In genomic region chr10:75355706-75356105, GRCh38 we compare ENCODE assay signal across 21 cellular contexts. TPM values are rescaled to one million over a fixed set of nuclear protein-coding genes. Genes with fewer than 3 reads are reported as not detected.
DNase-seq lines count a peak whose midpoint lies in the region; ATAC-seq, FAIRE-seq and TF ChIP-seq lines count a peak whose summit lies in the region.
"Had no signal": no experiment of that assay in that cellular context is flagged by ENCODE, and none has a peak within 500 bp of the region (broad histone marks: within the 10 kb centered on the region; RNA-seq: fewer than 3 reads in every experiment).

No MANE protein-coding gene starts in this region.

- no peak overlapping the region for H3K4me3 ChIP-seq in fibroblast of mammary gland (ENCODE audit: control insufficient read depth, low read depth, low read length)
- H3K4me3 ChIP-seq: A549; BLaER1 treated with 17β-estradiol and CSF1 and Interleukin-3, amounts not matched to agents 10 nM and 100 nM; MG63; Peyer's patch; SK-N-MC had no signal

- no peak overlapping the region for H3K27ac Mint-ChIP-seq in activated T-helper 2 cell treated with anti-CD3 and anti-CD28 coated beads, Interferon-gamma antibody, Interleukin-2, Interleukin-4, amounts not matched to agents 10 μg/mL and 5 μg/mL and 100 μg/mL, durations not matched to agents 14 hours and 24 hours and 36 hours
- no peak overlapping the region for H3K27ac Mint-ChIP-seq in natural killer cell
- H3K27ac Mint-ChIP-seq: CD8-positive, alpha-beta memory T cell; HFFc6 had no signal

- no peak for TF ChIP-seq CTCF in fibroblast of mammary gland (conservative IDR thresholded peaks at IDR 0.05; ENCODE audit: control insufficient read depth, insufficient read depth, low read depth, low read length)
- no peak for TF ChIP-seq CTCF in natural killer cell (IDR thresholded peaks at IDR 0.05)

- FAIRE-seq in RCC 7860 (lab: Jason Lieb, UNC), result no peak
- FAIRE-seq: A549 had no signal

- H3K27me3 Mint-ChIP-seq in activated T-helper 2 cell treated with anti-CD3 and anti-CD28 coated beads, Interferon-gamma antibody, Interleukin-2, Interleukin-4, amounts not matched to agents 10 μg/mL and 5 μg/mL and 100 μg/mL, durations not matched to agents 14 hours and 24 hours and 36 hours (ENCODE audit: low read depth), result no peaks in the 10 kb centered on the region
- H3K27me3 Mint-ChIP-seq in natural killer cell (ENCODE audit: low read depth in 2 of 2), result peaks cover 11 to 15% of the 10 kb centered on the region in 2 donors

- DNase-seq in ELR (ENCODE audit: low read depth), result peak; percentile 21
- peak; percentile 9 for DNase-seq in RCC 7860 (ENCODE audit: low spot score)
- DNase-seq in fibroblast of mammary gland (ENCODE audit: low read depth), result peak; percentile 34
- peak; percentile 46 for DNase-seq in myocyte (ENCODE audit: low read depth)
- no peak for DNase-seq in activated T-helper 2 cell treated with anti-CD3 and anti-CD28 coated beads, Interferon-gamma antibody, Interleukin-2, Interleukin-4, amounts not matched to agents 10 μg/mL and 5 μg/mL and 100 μg/mL, durations not matched to agents 14 hours and 24 hours and 36 hours (ENCODE audit: low spot score)
- DNase-seq in NOMO-1 treated with dmso at 0.1 percent for 144 hours (lab: John Stamatoyannopoulos, UW; ENCODE audit: unreplicated experiment), result no peak
- DNase-seq in natural killer cell, result no peak
- DNase-seq: CD8-positive, alpha-beta memory T cell; DMS53; HFFc6; MG63; NCI-H1048; NCI-H1436; NCI-H2029; NCI-H446 treated with DMSO at 0.1 percent for 48 hours; Right ventricle myocardium superior had no signal

- intact Hi-C loops in activated T-helper 2 cell treated with anti-CD3 and anti-CD28 coated beads, Interferon-gamma antibody, Interleukin-2, Interleukin-4, amounts not matched to agents 10 μg/mL and 5 μg/mL and 100 μg/mL, durations not matched to agents 14 hours and 24 hours and 36 hours (cut with micrococcal nuclease), result no loop called here
- intact Hi-C loops in natural killer cell (cut with micrococcal nuclease), result no loop called here

- ATAC-seq in natural killer cell (no peak), HG02938 (IDR thresholded peaks at IDR 0.05; ENCODE audit: unreplicated experiment) (no peak)
- ATAC-seq: A549 had no signal

- no peaks in the 10 kb centered on the region for H3K9me3 Mint-ChIP-seq in activated T-helper 2 cell treated with anti-CD3 and anti-CD28 coated beads, Interferon-gamma antibody, Interleukin-2, Interleukin-4, amounts not matched to agents 10 μg/mL and 5 μg/mL and 100 μg/mL, durations not matched to agents 14 hours and 24 hours and 36 hours
- no peaks in the 10 kb centered on the region for H3K9me3 Mint-ChIP-seq in natural killer cell
- H3K9me3 Mint-ChIP-seq: HFFc6 had no signal

- no peaks in the 10 kb centered on the region for H3K4me1 Mint-ChIP-seq in activated T-helper 2 cell treated with anti-CD3 and anti-CD28 coated beads, Interferon-gamma antibody, Interleukin-2, Interleukin-4, amounts not matched to agents 10 μg/mL and 5 μg/mL and 100 μg/mL, durations not matched to agents 14 hours and 24 hours and 36 hours (ENCODE audit: low read depth)
- no peaks in the 10 kb centered on the region for H3K4me1 Mint-ChIP-seq in natural killer cell
- H3K4me1 Mint-ChIP-seq: CD8-positive, alpha-beta memory T cell had no signal

- no peak overlapping the region for H3K4me3 Mint-ChIP-seq in activated T-helper 2 cell treated with anti-CD3 and anti-CD28 coated beads, Interferon-gamma antibody, Interleukin-2, Interleukin-4, amounts not matched to agents 10 μg/mL and 5 μg/mL and 100 μg/mL, durations not matched to agents 14 hours and 24 hours and 36 hours (ENCODE audit: low read depth)
- H3K4me3 Mint-ChIP-seq in natural killer cell, result no peak overlapping the region
- H3K4me3 Mint-ChIP-seq: CD8-positive, alpha-beta memory T cell; HFFc6 had no signal

- no peaks in the 10 kb centered on the region for H3K36me3 Mint-ChIP-seq in activated T-helper 2 cell treated with anti-CD3 and anti-CD28 coated beads, Interferon-gamma antibody, Interleukin-2, Interleukin-4, amounts not matched to agents 10 μg/mL and 5 μg/mL and 100 μg/mL, durations not matched to agents 14 hours and 24 hours and 36 hours (ENCODE audit: low read depth)
- no peaks in the 10 kb centered on the region for H3K36me3 Mint-ChIP-seq in natural killer cell
- H3K36me3 Mint-ChIP-seq: CD8-positive, alpha-beta memory T cell had no signal

RNA-seq across cellular contexts. Expression of gene ZNF503, which starts 45.9 kb away (rescaled TPM):
- total RNA-seq in myocyte (4.6 and 9.9 TPM in 2 replicates), natural killer cell (1 to 10 TPM in 1 of 3 donors, under 1 TPM in 2; 0.27 to 1.2 (median 0.73) TPM)
- polyA plus RNA-seq in myocyte (2012), result 7.5 TPM
- 0.30 and 0.34 TPM in 2 replicates for total RNA-seq in activated T-helper 2 cell treated with anti-CD3 and anti-CD28 coated beads, Interferon-gamma antibody, Interleukin-2, Interleukin-4, amounts not matched to agents 10 μg/mL and 5 μg/mL and 100 μg/mL, durations not matched to agents 14 hours and 24 hours and 36 hours
- polyA plus RNA-seq: CD8-positive, alpha-beta memory T cell had no signal

Comparison
In these comparisons a context has a peak if more than half of its experiments do, and no peak if none do; other contexts are left out.
1. DNase-seq: peak in ELR (single experiment), RCC 7860 (single experiment), fibroblast of mammary gland (single experiment) and myocyte (single experiment); none in activated T-helper 2 cell treated with anti-CD3 and anti-CD28 coated beads, Interferon-gamma antibody, Interleukin-2, Interleukin-4, amounts not matched to agents 10 μg/mL and 5 μg/mL and 100 μg/mL, durations not matched to agents 14 hours and 24 hours and 36 hours (single experiment), NOMO-1 treated with dmso at 0.1 percent for 144 hours (single experiment) and natural killer cell (single experiment).